In the genomic region with DNA sequence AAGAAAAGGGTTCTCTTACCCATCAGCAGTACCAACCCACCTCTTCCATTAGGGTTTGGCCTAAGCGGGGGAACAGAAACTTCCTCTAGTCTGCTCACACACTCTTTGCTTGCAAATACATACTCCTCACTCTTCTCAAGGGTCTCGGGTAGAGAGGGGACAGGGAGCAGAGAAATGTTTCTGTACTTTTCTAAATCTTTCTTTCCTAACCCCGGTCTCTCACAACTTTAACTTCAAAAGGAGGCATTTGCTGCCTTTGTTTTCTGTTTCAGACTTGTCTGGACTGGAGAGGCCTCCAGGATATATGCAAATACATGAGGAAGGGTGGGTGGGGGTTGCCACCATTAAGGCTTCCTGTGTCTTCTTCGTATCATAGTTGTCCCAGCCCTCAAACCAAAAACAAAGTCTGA, we compare ENCODE assay signal across 10 cellular contexts. TPM values are rescaled to one million over a fixed set of nuclear protein-coding genes. Genes with fewer than 3 reads are reported as not detected.
DNase-seq lines count a peak whose midpoint lies in the region; ATAC-seq, FAIRE-seq and TF ChIP-seq lines count a peak whose summit lies in the region.
"Had no signal": no experiment of that assay in that cellular context is flagged by ENCODE, and none has a peak within 500 bp of the region (broad histone marks: within the 10 kb centered on the region; RNA-seq: fewer than 3 reads in every experiment).

No MANE protein-coding gene starts in this region.

- peak overlapping the region; percentile 50 for H3K27ac ChIP-seq in mesodermal cell (ENCODE audit: low read depth, low read length, severe bottlenecking)
- no peak overlapping the region for H3K27ac ChIP-seq in body of pancreas

- peak overlapping the region; percentile 38; the same call in 1 of the 2 replicates for H3K27ac Mint-ChIP-seq in WTC11

- peaks cover 11% of the 10 kb centered on the region for H3K4me1 Mint-ChIP-seq in WTC11

- H3K36me3 ChIP-seq in mesodermal cell (ENCODE audit: control insufficient read depth, insufficient read depth, low read length): no peaks in the 10 kb centered on the region
- H3K36me3 ChIP-seq in body of pancreas (replicated peaks in 1 of 2; ENCODE audit: insufficient read depth in 1 of 2, low read depth in 2 of 2): no peaks in the 10 kb centered on the region

- no peak overlapping the region for H3K4me3 ChIP-seq in mesodermal cell (ENCODE audit: extremely low read depth, insufficient read depth, low read length, poor library complexity, severe bottlenecking)
- H3K4me3 ChIP-seq in body of pancreas: no peak overlapping the region

- DNase-seq in GM18507 (ENCODE audit: extremely low spot score, insufficient read length, low read depth) (no peak), WTC11 (ENCODE audit: low spot score) (no peak), body of pancreas (no peak), NCI-H82 (lab: John Stamatoyannopoulos, UW) (no peak), NCI-H1436 treated with DMSO at 0.1 percent for 48 hours (lab: John Stamatoyannopoulos, UW) (no peak), KG1 (lab: John Stamatoyannopoulos, UW) (no peak)

- H3K4me1 ChIP-seq in mesodermal cell (ENCODE audit: control insufficient read depth, insufficient read depth, low read length, poor library complexity, severe bottlenecking): peaks cover 28% of the 10 kb centered on the region
- no peaks in the 10 kb centered on the region for H3K4me1 ChIP-seq in body of pancreas

- no peaks in the 10 kb centered on the region for H3K36me3 Mint-ChIP-seq in WTC11

- no peak overlapping the region for H3K4me3 Mint-ChIP-seq in WTC11

- WGBS in mesodermal cell (ENCODE audit: insufficient coverage in 2 of 2), 2 experiments: 72 to 82% methylated on average over 2 of the region's 4 CpGs
- WGBS in body of pancreas, 2 donors: 83 to 84% methylated on average over 4 of the region's 4 CpGs

- TF ChIP-seq CTCF in WTC11 (IDR thresholded peaks at IDR 0.05) (no peak), body of pancreas (IDR thresholded peaks at IDR 0.05) (no peak)

- ATAC-seq in HG02763 (IDR thresholded peaks at IDR 0.05; ENCODE audit: unreplicated experiment): peak; percentile 64
- no peak; the same call in 1 of the 2 replicates for ATAC-seq in WTC11
- no peak for ATAC-seq in body of pancreas

- intact Hi-C loops in body of pancreas (cut with DNase I): no loop called here

- POLR2A ChIA-PET in WTC11 (lab: Charles Lee): no interaction called here

- H3K27me3 Mint-ChIP-seq in WTC11 (ENCODE audit: low read depth): no peaks in the 10 kb centered on the region

- no peaks in the 10 kb centered on the region for H3K27me3 ChIP-seq in body of pancreas

- H3K9me3 Mint-ChIP-seq in WTC11: no peaks in the 10 kb centered on the region

- no peak for TF ChIP-seq POLR2A in body of pancreas (IDR thresholded peaks at IDR 0.05)

- CTCF ChIA-PET in WTC11 (lab: Charles Lee): no interaction called here

- H3K9me3 ChIP-seq in mesodermal cell (ENCODE audit: control insufficient read depth, low read length): no peaks in the 10 kb centered on the region
- no peaks in the 10 kb centered on the region for H3K9me3 ChIP-seq in body of pancreas

- FAIRE-seq in GM18507 (lab: Jason Lieb, UNC): peak; percentile 81
- FAIRE-seq: colon had no signal

TF ChIP-seq in WTC11, 78 proteins besides CTCF, POLR2A, EP300 and RAD21:
- TF ChIP-seq JAZF1 (CRISPR knock-in tag; IDR thresholded peaks at IDR 0.05): no peak
- no peak for TF ChIP-seq SOX15 (CRISPR knock-in tag; IDR thresholded peaks at IDR 0.05)
- TF ChIP-seq, protein P1, sequence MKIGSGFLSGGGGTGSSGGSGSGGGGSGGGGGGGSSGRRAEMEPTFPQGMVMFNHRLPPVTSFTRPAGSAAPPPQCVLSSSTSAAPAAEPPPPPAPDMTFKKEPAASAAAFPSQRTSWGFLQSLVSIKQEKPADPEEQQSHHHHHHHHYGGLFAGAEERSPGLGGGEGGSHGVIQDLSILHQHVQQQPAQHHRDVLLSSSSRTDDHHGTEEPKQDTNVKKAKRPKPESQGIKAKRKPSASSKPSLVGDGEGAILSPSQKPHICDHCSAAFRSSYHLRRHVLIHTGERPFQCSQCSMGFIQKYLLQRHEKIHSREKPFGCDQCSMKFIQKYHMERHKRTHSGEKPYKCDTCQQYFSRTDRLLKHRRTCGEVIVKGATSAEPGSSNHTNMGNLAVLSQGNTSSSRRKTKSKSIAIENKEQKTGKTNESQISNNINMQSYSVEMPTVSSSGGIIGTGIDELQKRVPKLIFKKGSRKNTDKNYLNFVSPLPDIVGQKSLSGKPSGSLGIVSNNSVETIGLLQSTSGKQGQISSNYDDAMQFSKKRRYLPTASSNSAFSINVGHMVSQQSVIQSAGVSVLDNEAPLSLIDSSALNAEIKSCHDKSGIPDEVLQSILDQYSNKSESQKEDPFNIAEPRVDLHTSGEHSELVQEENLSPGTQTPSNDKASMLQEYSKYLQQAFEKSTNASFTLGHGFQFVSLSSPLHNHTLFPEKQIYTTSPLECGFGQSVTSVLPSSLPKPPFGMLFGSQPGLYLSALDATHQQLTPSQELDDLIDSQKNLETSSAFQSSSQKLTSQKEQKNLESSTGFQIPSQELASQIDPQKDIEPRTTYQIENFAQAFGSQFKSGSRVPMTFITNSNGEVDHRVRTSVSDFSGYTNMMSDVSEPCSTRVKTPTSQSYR (CRISPR knock-in tag; IDR thresholded peaks at IDR 0.05): no peak
- TF ChIP-seq, protein P2, sequence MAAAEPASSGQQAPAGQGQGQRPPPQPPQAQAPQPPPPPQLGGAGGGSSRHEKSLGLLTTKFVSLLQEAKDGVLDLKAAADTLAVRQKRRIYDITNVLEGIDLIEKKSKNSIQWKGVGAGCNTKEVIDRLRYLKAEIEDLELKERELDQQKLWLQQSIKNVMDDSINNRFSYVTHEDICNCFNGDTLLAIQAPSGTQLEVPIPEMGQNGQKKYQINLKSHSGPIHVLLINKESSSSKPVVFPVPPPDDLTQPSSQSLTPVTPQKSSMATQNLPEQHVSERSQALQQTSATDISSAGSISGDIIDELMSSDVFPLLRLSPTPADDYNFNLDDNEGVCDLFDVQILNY (CRISPR knock-in tag; IDR thresholded peaks at IDR 0.05): no peak
- TF ChIP-seq SMAD4 (CRISPR knock-in tag; IDR thresholded peaks at IDR 0.05): no peak
- TF ChIP-seq MYBL2 (CRISPR knock-in tag; IDR thresholded peaks at IDR 0.05): no peak
- TF ChIP-seq IRF2 (CRISPR knock-in tag; IDR thresholded peaks at IDR 0.05; ENCODE audit: borderline replicate concordance, low read depth): no peak
- no peak for TF ChIP-seq JUN (CRISPR knock-in tag; IDR thresholded peaks at IDR 0.05)
- TF ChIP-seq ZNF396 (CRISPR knock-in tag; IDR thresholded peaks at IDR 0.05; ENCODE audit: borderline replicate concordance): no peak
- TF ChIP-seq, protein P3, sequence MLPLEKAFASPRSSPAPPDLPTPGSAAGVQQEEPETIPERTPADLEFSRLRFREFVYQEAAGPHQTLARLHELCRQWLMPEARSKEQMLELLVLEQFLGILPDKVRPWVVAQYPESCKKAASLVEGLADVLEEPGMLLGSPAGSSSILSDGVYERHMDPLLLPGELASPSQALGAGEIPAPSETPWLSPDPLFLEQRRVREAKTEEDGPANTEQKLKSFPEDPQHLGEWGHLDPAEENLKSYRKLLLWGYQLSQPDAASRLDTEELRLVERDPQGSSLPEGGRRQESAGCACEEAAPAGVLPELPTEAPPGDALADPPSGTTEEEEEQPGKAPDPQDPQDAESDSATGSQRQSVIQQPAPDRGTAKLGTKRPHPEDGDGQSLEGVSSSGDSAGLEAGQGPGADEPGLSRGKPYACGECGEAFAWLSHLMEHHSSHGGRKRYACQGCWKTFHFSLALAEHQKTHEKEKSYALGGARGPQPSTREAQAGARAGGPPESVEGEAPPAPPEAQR (CRISPR knock-in tag; IDR thresholded peaks at IDR 0.05): no peak
- no peak for TF ChIP-seq TP53 (CRISPR knock-in tag; IDR thresholded peaks at IDR 0.05)
- no peak for TF ChIP-seq HMGA2 (CRISPR knock-in tag; IDR thresholded peaks at IDR 0.05)
- TF ChIP-seq, protein P4, sequence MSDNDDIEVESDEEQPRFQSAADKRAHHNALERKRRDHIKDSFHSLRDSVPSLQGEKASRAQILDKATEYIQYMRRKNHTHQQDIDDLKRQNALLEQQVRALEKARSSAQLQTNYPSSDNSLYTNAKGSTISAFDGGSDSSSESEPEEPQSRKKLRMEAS (CRISPR knock-in tag; IDR thresholded peaks at IDR 0.05): no peak
- TF ChIP-seq ZNF138 (CRISPR knock-in tag; conservative IDR thresholded peaks at IDR 0.05): no peak
- TF ChIP-seq CREM (CRISPR knock-in tag; IDR thresholded peaks at IDR 0.05): no peak
- no peak for TF ChIP-seq ZNF263 (CRISPR knock-in tag; IDR thresholded peaks at IDR 0.05; ENCODE audit: low read depth)
TF ChIP-seq in WTC11: peak in this region for 0.

RNA-seq across cellular contexts. Expression of a gene that starts 10.5 kb away (rescaled TPM):
- total RNA-seq in WTC11 (2021): not detected in 3 replicates
- not detected for polyA plus RNA-seq in mesodermal cell (2013, experiment 1 of 2)
- polyA plus RNA-seq in mesodermal cell (2013, experiment 2 of 2): not detected
- total RNA-seq in body of pancreas: under 1 TPM in 1 of 2 donors, not detected in 1; under 0.01 TPM
- total RNA-seq: lung microvascular endothelial cell had no signal

RNA-seq across cellular contexts. Expression of a gene that starts 41.0 kb away (rescaled TPM):
- 12.1 to 13.4 TPM (median 12.5 TPM) in 3 replicates for total RNA-seq in WTC11 (2021)
- polyA plus RNA-seq in mesodermal cell (2013, experiment 1 of 2): 12.4 TPM
- 8.4 TPM for polyA plus RNA-seq in mesodermal cell (2013, experiment 2 of 2)
- 10 to 100 TPM in 1 of 2 donors, 1 to 10 TPM in 1; 7.8 to 20.8 TPM for total RNA-seq in body of pancreas

RNA-seq across cellular contexts. Expression of a gene that starts 41.0 kb away (rescaled TPM):
- total RNA-seq in WTC11 (2021) (73.4 to 80.1 TPM (median 75.2 TPM) in 3 replicates), body of pancreas (10 to 100 TPM; 65.6 to 66.9 TPM)
- 66.0 TPM for polyA plus RNA-seq in mesodermal cell (2013, experiment 1 of 2)
- polyA plus RNA-seq in mesodermal cell (2013, experiment 2 of 2): 62.6 TPM
